In genomic region chr10:117653170-117653515, GRCh38 we compare ENCODE assay signal across 8 cellular contexts.
A peak's percentile ranks its signal among the peaks of the same experiment; 100 is the strongest.
DNase-seq lines count a peak whose midpoint lies in the region; ATAC-seq and TF ChIP-seq lines count a peak whose summit lies in the region.

No MANE protein-coding gene starts in this region.

- DNase-seq in AG08395 (ENCODE audit: low spot score): peak; percentile 97
- peak; percentile 52 for DNase-seq in GM19238 (ENCODE audit: insufficient read length, low spot score)
- DNase-seq in activated B cell treated with CpG ODN at 0.5 μM for 24 hours: no peak
- peak; percentile 88 for DNase-seq in non-pigmented ciliary epithelial cell (ENCODE audit: low read depth)
- DNase-seq in islet precursor cell: no peak
- DNase-seq in inferior parietal cortex (ENCODE audit: extremely low spot score): no peak
- DNase-seq in adrenal gland: no peak

- POLR2A ChIA-PET in activated B cell treated with CpG ODN at 0.5 μM for 24 hours (lab: Charles Lee): no interaction called here

- peaks cover 6% of the 10 kb centered on the region for H3K4me1 Mint-ChIP-seq in activated B cell treated with CpG ODN at 0.5 μM for 24 hours

- H3K9me3 Mint-ChIP-seq in activated B cell treated with CpG ODN at 0.5 μM for 24 hours: peaks cover 9% of the 10 kb centered on the region

- H3K27me3 Mint-ChIP-seq in activated B cell treated with CpG ODN at 0.5 μM for 24 hours: no peaks in the 10 kb centered on the region

- no peaks in the 10 kb centered on the region for H3K36me3 Mint-ChIP-seq in activated B cell treated with CpG ODN at 0.5 μM for 24 hours (ENCODE audit: low read depth)

- H3K36me3 ChIP-seq in adrenal gland (replicated peaks in 1 of 2): no peaks in the 10 kb centered on the region

- CTCF ChIA-PET in activated B cell treated with CpG ODN at 0.5 μM for 24 hours (lab: Charles Lee): no interaction called here

- no peak overlapping the region for H3K27ac Mint-ChIP-seq in activated B cell treated with CpG ODN at 0.5 μM for 24 hours

- TF ChIP-seq CTCF in activated B cell treated with CpG ODN at 0.5 μM for 24 hours (IDR thresholded peaks at IDR 0.05) (no peak), adrenal gland (IDR thresholded peaks at IDR 0.05) (no peak)

- no peak overlapping the region for H3K4me3 Mint-ChIP-seq in activated B cell treated with CpG ODN at 0.5 μM for 24 hours

- H3K27me3 ChIP-seq in adrenal gland: no peaks in the 10 kb centered on the region

- ATAC-seq in HG03095 (IDR thresholded peaks at IDR 0.05; ENCODE audit: unreplicated experiment) (peak; percentile 85), activated B cell treated with CpG ODN at 0.5 μM for 24 hours (ENCODE audit: low read depth) (peak; percentile 87)

- no peak overlapping the region for H3K4me3 ChIP-seq in adrenal gland

- no peaks in the 10 kb centered on the region for H3K9me3 ChIP-seq in adrenal gland (replicated peaks in 1 of 3)

- no peaks in the 10 kb centered on the region for H3K4me1 ChIP-seq in adrenal gland (replicated peaks in 1 of 2)

- intact Hi-C loops in activated B cell treated with CpG ODN at 0.5 μM for 24 hours (cut with micrococcal nuclease): no loop called here
- intact Hi-C loops in adrenal gland (cut with DNase I): no loop called here

- H3K27ac ChIP-seq in adrenal gland: no peak overlapping the region

- TF ChIP-seq POLR2A in adrenal gland (IDR thresholded peaks at IDR 0.05): no peak

Comparison
In these comparisons a context has a peak if more than half of its experiments do, and no peak if none do; other contexts are left out.
1. DNase-seq: peak in AG08395 (single experiment), GM19238 (single experiment) and non-pigmented ciliary epithelial cell (single experiment); none in activated B cell treated with CpG ODN at 0.5 μM for 24 hours (single experiment), islet precursor cell (single experiment), inferior parietal cortex (single experiment) and adrenal gland (0 of 7).